14 cellular contexts compared by ENCODE assay signal in genomic region chr12:106126441-106127288, GRCh38. TPM values are rescaled to one million over a fixed set of nuclear protein-coding genes. Genes with fewer than 3 reads are reported as not detected.
DNase-seq lines count a peak whose midpoint lies in the region; ATAC-seq and TF ChIP-seq lines count a peak whose summit lies in the region.
"Had no signal": no experiment of that assay in that cellular context is flagged by ENCODE, and none has a peak within 500 bp of the region (broad histone marks: within the 10 kb centered on the region; RNA-seq: fewer than 3 reads in every experiment).

No MANE protein-coding gene starts in this region.

- peak overlapping the region; percentile 40 for H3K56ac ChIP-seq in mesendoderm (ENCODE audit: low read length)

- intact Hi-C loops in dorsolateral prefrontal cortex (cut with DNase I) = no loop called here

- peaks cover 79% of the 10 kb centered on the region for H3K79me2 ChIP-seq in mesendoderm (ENCODE audit: control insufficient read depth, insufficient read depth, low read length)

- peak overlapping the region; percentile 0 for H3K18ac ChIP-seq in mesendoderm (ENCODE audit: low read length)

- no peak overlapping the region for H2AK5ac ChIP-seq in mesendoderm (ENCODE audit: low read length)

- no peak for TF ChIP-seq CTCF in dorsolateral prefrontal cortex (IDR thresholded peaks at IDR 0.05 in 54 of 56, conservative IDR thresholded peaks at IDR 0.05 in 2 of 56; ENCODE audit: low read depth in 1 of 56, partially characterized antibody in 56 of 56)

- no peak overlapping the region for H2BK15ac ChIP-seq in mesendoderm (replicated peaks; ENCODE audit: low read depth)

- H3K4ac ChIP-seq in mesendoderm (ENCODE audit: low read depth, low read length) = no peak overlapping the region

- peaks cover 21% of the 10 kb centered on the region for H3K4me1 ChIP-seq in mesendoderm (ENCODE audit: control insufficient read depth, low read depth, low read length)

- no peak overlapping the region for H4K8ac ChIP-seq in mesendoderm (ENCODE audit: low read depth, low read length)

- H4K5ac ChIP-seq in mesendoderm (ENCODE audit: low read length) = no peak overlapping the region

- peak; percentile 78 for DNase-seq in A172 (ENCODE audit: low spot score)
- peak; percentile 45 for DNase-seq in LoVo (ENCODE audit: low spot score)
- DNase-seq in dorsolateral prefrontal cortex = no peak
- DNase-seq in mesendoderm = no peak
- no peak for DNase-seq in GOT3 (lab: John Stamatoyannopoulos, UW)
- DNase-seq: activated T-cell treated with anti-CD3 and anti-CD28 coated beads, Interleukin-2, amount 50 U/mL, for 4 hours; effector memory CD4-positive, alpha-beta T cell; Karpas-422; left cardiac atrium; NCI-H82; stimulated activated naive B cell treated with anti-CD40 and anti-IgM and Interleukin-4, amounts not matched to agents 10 μg/mL and 1 μg/mL and 100 μg/mL, for 72 hours had no signal

- no peak overlapping the region for H2BK120ac ChIP-seq in mesendoderm (ENCODE audit: low read depth, low read length)

- H2BK5ac ChIP-seq in mesendoderm (ENCODE audit: low read length) = no peak overlapping the region

- H3K79me1 ChIP-seq in mesendoderm (ENCODE audit: low read length) = peaks cover 18% of the 10 kb centered on the region

- no CpG with 5 or more reads among the region's 1 CpG for WGBS in mesendoderm (ENCODE audit: extremely low coverage, insufficient coverage, low lambda C conversion rate)

- H3K36me3 ChIP-seq in mesendoderm (ENCODE audit: control insufficient read depth, insufficient read depth, low read length) = no peaks in the 10 kb centered on the region

- H3K4me2 ChIP-seq in mesendoderm (ENCODE audit: low read length) = no peak overlapping the region

- no peak overlapping the region for H3K23ac ChIP-seq in mesendoderm (ENCODE audit: low read length)

- H3K27me3 ChIP-seq in dorsolateral prefrontal cortex (no peaks in the 10 kb centered on the region), mesendoderm (ENCODE audit: insufficient read depth, low read length, poor library complexity) (no peaks in the 10 kb centered on the region)

- peak overlapping the region in 55 of 59 donors; percentile 15 to 93 (median 65) for H3K27ac ChIP-seq in dorsolateral prefrontal cortex
- no peak overlapping the region for H3K27ac ChIP-seq in mesendoderm (ENCODE audit: low read depth, low read length)

- TF ChIP-seq POLR2A in GM18505 (IDR thresholded peaks at IDR 0.05; ENCODE audit: borderline replicate concordance, extremely low read depth, insufficient read depth, insufficient read length) = no peak

- no peak overlapping the region for H3K9ac ChIP-seq in mesendoderm (ENCODE audit: low read length)

- H3K4me3 ChIP-seq in dorsolateral prefrontal cortex (no peak overlapping the region), mesendoderm (ENCODE audit: low read length) (no peak overlapping the region)

- no peak for ATAC-seq in HG02623 (IDR thresholded peaks at IDR 0.05; ENCODE audit: unreplicated experiment)
- ATAC-seq in HG03045 (IDR thresholded peaks at IDR 0.05; ENCODE audit: unreplicated experiment) = no peak
- no peak for ATAC-seq in GM18505 (IDR thresholded peaks at IDR 0.05; ENCODE audit: unreplicated experiment)
- ATAC-seq: activated T-cell treated with anti-CD3 and anti-CD28 coated beads, Interleukin-2, amount 50 U/mL, for 4 hours; stimulated activated naive B cell treated with anti-CD40 and anti-IgM and Interleukin-4, amounts not matched to agents 10 μg/mL and 1 μg/mL and 100 μg/mL, for 72 hours had no signal

RNA-seq across cellular contexts. Expression of gene NUAK1, which starts 12.1 kb away (rescaled TPM):
- 35.5 and 36.1 TPM in 2 replicates for total RNA-seq in A172 (2014; rRNA removed; shearing (Covaris generic))
- 100 to 1,000 TPM in 82 of 120 experiments, 10 to 100 TPM in 38; 44.5 to 165 (median 114) TPM for total RNA-seq in dorsolateral prefrontal cortex
- polyA plus RNA-seq in mesendoderm (2013, experiment 1 of 2) = 22.4 TPM
- 22.1 TPM for polyA plus RNA-seq in mesendoderm (2013, experiment 2 of 2)

Comparison
In these comparisons a context has a peak if more than half of its experiments do, and no peak if none do; other contexts are left out.
1. DNase-seq: peak in A172 (single experiment) and LoVo (single experiment); none in dorsolateral prefrontal cortex (0 of 10), mesendoderm (single experiment) and GOT3 (single experiment).